Comparison of ENCODE assay signal across 9 cellular contexts in genomic region chr19:53908106-53908932, GRCh38. TPM values are rescaled to one million over a fixed set of nuclear protein-coding genes. Genes with fewer than 3 reads are reported as not detected.
DNase-seq lines count a peak whose midpoint lies in the region; ATAC-seq, FAIRE-seq and TF ChIP-seq lines count a peak whose summit lies in the region.
"Had no signal": no experiment of that assay in that cellular context is flagged by ENCODE, and none has a peak within 500 bp of the region (broad histone marks: within the 10 kb centered on the region; RNA-seq: fewer than 3 reads in every experiment).

No MANE protein-coding gene starts in this region.

- H3K27ac Mint-ChIP-seq in CD4-positive, alpha-beta memory T cell: peak overlapping the region in 3 of 7 donors; percentile 29 to 84 (median 48)

- no peaks in the 10 kb centered on the region for H4K20me1 ChIP-seq in endothelial cell of umbilical vein (replicated peaks; ENCODE audit: control insufficient read depth, extremely low read depth, insufficient read depth, low read length)
- H4K20me1 ChIP-seq in neural cell (ENCODE audit: insufficient read depth): no peaks in the 10 kb centered on the region

- no peaks in the 10 kb centered on the region for H3K36me3 ChIP-seq in CD4-positive, alpha-beta memory T cell (ENCODE audit: insufficient read depth, low read length)
- H3K36me3 ChIP-seq in endothelial cell of umbilical vein (ENCODE audit: control insufficient read depth in 2 of 2, extremely low read depth in 1 of 2, insufficient read depth in 2 of 2, low read length in 2 of 2) (no peaks in the 10 kb centered on the region), neural cell (ENCODE audit: insufficient read depth, low read length) (no peaks in the 10 kb centered on the region), aorta (ENCODE audit: control insufficient read depth in 1 of 2, insufficient read depth in 2 of 2, low read length in 1 of 2) (no peaks in the 10 kb centered on the region)

- H3K79me2 ChIP-seq in endothelial cell of umbilical vein (ENCODE audit: control insufficient read depth, insufficient read depth, low read length) (no peaks in the 10 kb centered on the region), neural cell (replicated peaks; ENCODE audit: insufficient read depth, low read length) (peaks cover 24% of the 10 kb centered on the region)

- H3K4me3 Mint-ChIP-seq in CD4-positive, alpha-beta memory T cell: peak overlapping the region in 7 of 8 donors; percentile 31 to 76 (median 62)

- H3K4me1 ChIP-seq in CD4-positive, alpha-beta memory T cell (ENCODE audit: insufficient read depth, low read length): peaks cover 16% of the 10 kb centered on the region
- H3K4me1 ChIP-seq in endothelial cell of umbilical vein (ENCODE audit: control insufficient read depth, extremely low read depth, insufficient read depth, low read length): peaks cover 6% of the 10 kb centered on the region
- H3K4me1 ChIP-seq in aorta (ENCODE audit: control insufficient read depth in 1 of 2, insufficient read depth in 2 of 2, low read length in 2 of 2): no peaks in the 10 kb centered on the region

- H3K9ac ChIP-seq in endothelial cell of umbilical vein (replicated peaks; ENCODE audit: extremely low read depth, insufficient read depth, low read length): no peak overlapping the region
- H3K9ac ChIP-seq in neural cell (ENCODE audit: low read length): peak overlapping the region; percentile 93

- POLR2A ChIA-PET in CD4-positive, alpha-beta memory T cell (lab: Charles Lee; ENCODE audit: partially characterized antibody): no interaction called here
- POLR2A ChIA-PET in endothelial cell of umbilical vein (lab: Charles Lee): no interaction called here

- peaks cover 0 to 8% (median 2%) of the 10 kb centered on the region in 8 donors for H3K9me3 Mint-ChIP-seq in CD4-positive, alpha-beta memory T cell

- H2AFZ ChIP-seq in endothelial cell of umbilical vein (ENCODE audit: low read depth, low read length) (peak overlapping the region; percentile 53), neural cell (ENCODE audit: low read depth, low read length) (peak overlapping the region; percentile 60)

- H3K27me3 ChIP-seq in CD4-positive, alpha-beta memory T cell (ENCODE audit: insufficient read depth, low read length): peaks cover 42% of the 10 kb centered on the region
- H3K27me3 ChIP-seq in endothelial cell of umbilical vein (ENCODE audit: control insufficient read depth in 2 of 2, insufficient read depth in 2 of 2, low read length in 2 of 2) (peaks cover 31 to 35% of the 10 kb centered on the region in 2 experiments), neural cell (ENCODE audit: insufficient read depth, low read depth, low read length) (no peaks in the 10 kb centered on the region), aorta (ENCODE audit: control insufficient read depth in 1 of 2, insufficient read depth in 2 of 2, low read length in 1 of 2) (no peaks in the 10 kb centered on the region)

- TF ChIP-seq CTCF in endothelial cell of umbilical vein (IDR thresholded peaks at IDR 0.05; ENCODE audit: extremely low read depth in 1 of 2, insufficient read depth in 1 of 2, low read depth in 1 of 2, low read length in 2 of 2): no peak
- TF ChIP-seq CTCF in neural cell (IDR thresholded peaks at IDR 0.05; ENCODE audit: poor library complexity, severe bottlenecking): no peak

- peak in 3 of 5 donors; percentile 21 to 38 (median 26) for DNase-seq in CD4-positive, alpha-beta memory T cell
- peak; percentile 61 for DNase-seq in M059J (ENCODE audit: low read depth)
- DNase-seq in activated CD8-positive, alpha-beta memory T cell treated with anti-CD3 and anti-CD28 coated beads, Interleukin-2, amount 50 U/mL, for 4 hours: peak; percentile 30
- peak; percentile 31 for DNase-seq in endothelial cell of umbilical vein (ENCODE audit: low read depth, low spot score)
- no peak for DNase-seq in aorta
- DNase-seq in NCI-H1694 treated with DMSO at 0.1 percent for 48 hours (lab: John Stamatoyannopoulos, UW): no peak

- H3K9me1 ChIP-seq in endothelial cell of umbilical vein (replicated peaks; ENCODE audit: control insufficient read depth, extremely low read depth, insufficient read depth, low read length): no peaks in the 10 kb centered on the region

- intact Hi-C loops in CD4-positive, alpha-beta memory T cell (cut with micrococcal nuclease): loop anchor here (10.0 kb wide), 1 partner anchor 116 kb away; no protein-coding TSS in a partner anchor
- intact Hi-C loops in endothelial cell of umbilical vein (cut with micrococcal nuclease) (loop anchor here (1.0 to 5.0 kb wide), 5 partner anchors 66 to 189 kb away; no protein-coding TSS in a partner anchor), aorta (cut with DNase I) (no loop called here)

- no peaks in the 10 kb centered on the region for H3F3A ChIP-seq in neural cell (ENCODE audit: insufficient read depth, low read length, poor library complexity, severe bottlenecking)

- no peaks in the 10 kb centered on the region for H3K9me3 ChIP-seq in CD4-positive, alpha-beta memory T cell (ENCODE audit: control insufficient read depth in 1 of 2, low read length in 2 of 2)
- no peaks in the 10 kb centered on the region for H3K9me3 ChIP-seq in endothelial cell of umbilical vein (replicated peaks; ENCODE audit: control insufficient read depth, insufficient read depth, low read length)
- H3K9me3 ChIP-seq in neural cell (ENCODE audit: low read length): no peaks in the 10 kb centered on the region
- no peaks in the 10 kb centered on the region for H3K9me3 ChIP-seq in aorta (ENCODE audit: control insufficient read depth, low read length)

- BruUV-seq in endothelial cell of umbilical vein (replicated peaks; lab: Mats Ljungman, UMichigan): no TSS peak

- peaks cover 0 to 3% of the 10 kb centered on the region in 2 donors for H3K36me3 Mint-ChIP-seq in CD4-positive, alpha-beta memory T cell

- H3K27ac ChIP-seq in CD4-positive, alpha-beta memory T cell (ENCODE audit: low read depth, low read length): no peak overlapping the region
- H3K27ac ChIP-seq in endothelial cell of umbilical vein (ENCODE audit: insufficient read depth, low read depth, low read length): no peak overlapping the region
- H3K27ac ChIP-seq in neural cell (ENCODE audit: low read length): peak overlapping the region; percentile 93
- no peak overlapping the region for H3K27ac ChIP-seq in aorta (ENCODE audit: low read depth in 1 of 2, low read length in 2 of 2)

- TF ChIP-seq POLR2A in endothelial cell of umbilical vein (IDR thresholded peaks at IDR 0.05; ENCODE audit: low read depth, low read length): no peak

- peak overlapping the region; percentile 34 for H3K4me2 ChIP-seq in endothelial cell of umbilical vein (ENCODE audit: insufficient read depth, low read length)
- peak overlapping the region; percentile 99 for H3K4me2 ChIP-seq in neural cell (ENCODE audit: low read length)

- H3K4me1 Mint-ChIP-seq in CD4-positive, alpha-beta memory T cell: peaks cover 17 to 39% (median 25%) of the 10 kb centered on the region in 4 donors

- peaks cover 45 to 64% of the 10 kb centered on the region in 2 donors for H3K27me3 Mint-ChIP-seq in CD4-positive, alpha-beta memory T cell

- 2% methylated on average over 40 to 51 of the region's 51 CpGs for WGBS in aorta, 2 donors

- no peak overlapping the region for H3K4me3 ChIP-seq in CD4-positive, alpha-beta memory T cell (ENCODE audit: low read length in 2 of 2)
- H3K4me3 ChIP-seq in endothelial cell of umbilical vein (replicated peaks in 1 of 3; ENCODE audit: insufficient read depth in 1 of 3, low read depth in 1 of 3, low read length in 3 of 3): peak overlapping the region in 1 of 3 experiments; percentile 12
- H3K4me3 ChIP-seq in neural cell (ENCODE audit: low read length): peak overlapping the region; percentile 99
- no peak overlapping the region for H3K4me3 ChIP-seq in aorta (ENCODE audit: low read length in 2 of 2)

- peak; percentile 80 for FAIRE-seq in endothelial cell of umbilical vein (lab: Jason Lieb, UNC)

- CTCF ChIA-PET in CD4-positive, alpha-beta memory T cell (lab: Charles Lee; ENCODE audit: partially characterized antibody): no interaction called here
- CTCF ChIA-PET in endothelial cell of umbilical vein (lab: Charles Lee): interaction anchor here (1.3 to 2.8 kb wide), 4 partner anchors 10 to 122 kb away, joined by 3 to 31 read pairs (median 11); no protein-coding TSS in a partner anchor

- no peaks in the 10 kb centered on the region for H3K9me2 ChIP-seq in neural cell (ENCODE audit: insufficient read depth, low read length)

- no peak for TF ChIP-seq EP300 in neural cell (conservative IDR thresholded peaks at IDR 0.05; ENCODE audit: poor library complexity, severe bottlenecking)

- TF ChIP-seq RAD21 in neural cell (conservative IDR thresholded peaks at IDR 0.05): no peak

- dilution Hi-C loops in endothelial cell of umbilical vein (cut with MboI; ENCODE audit: extremely low pct_ligation_motif_present, low sequenced_read_pairs): no loop called here

- ATAC-seq in aorta (ENCODE audit: low FRiP score): peak; percentile 73
- no peak for ATAC-seq in GM21447 (IDR thresholded peaks at IDR 0.05; ENCODE audit: unreplicated experiment)

RNA-seq across cellular contexts. Expression of gene CACNG7, which starts 0.8 kb away (rescaled TPM):
- not detected for total RNA-seq in CD4-positive, alpha-beta memory T cell
- not detected for polyA plus RNA-seq in CD4-positive, alpha-beta memory T cell
- not detected in 2 replicates for total RNA-seq in M059J (2014; rRNA removed; shearing (Covaris generic))
- 0.78 and 1.3 TPM in 2 replicates for total RNA-seq in endothelial cell of umbilical vein
- 0.92 and 1.1 TPM in 2 replicates for polyA plus RNA-seq in endothelial cell of umbilical vein
- polyA plus RNA-seq in endothelial cell of umbilical vein (2011; cell fraction: cytosol; rRNA removed): 0.83 and 0.99 TPM in 2 replicates
- 0.68 and 0.74 TPM in 2 replicates for polyA plus RNA-seq in endothelial cell of umbilical vein (2011; cell fraction: nucleus; rRNA removed)
- 0.64 and 1.2 TPM in 2 replicates for polyA plus RNA-seq in endothelial cell of umbilical vein (2012)
- polyA minus RNA-seq in endothelial cell of umbilical vein: 0.34 TPM in 1 of 2 replicates, not detected in the other
- polyA minus RNA-seq in endothelial cell of umbilical vein (2011; cell fraction: cytosol; rRNA and poly(A)+ RNA removed): not detected
- polyA minus RNA-seq in endothelial cell of umbilical vein (2011; cell fraction: nucleus; rRNA and poly(A)+ RNA removed): 0.34 TPM in 1 of 2 replicates, not detected in the other
- polyA plus RNA-seq in neural cell: 27.8 and 37.0 TPM in 2 replicates
- polyA minus RNA-seq in neural cell: 25.4 and 29.2 TPM in 2 replicates
- total RNA-seq in aorta: not detected
- polyA plus RNA-seq in aorta: not detected
- total RNA-seq: epithelial cell of proximal tubule had no signal

RNA-seq across cellular contexts. Expression of gene PRKCG, which starts 26.3 kb away (rescaled TPM):
- not detected for total RNA-seq in CD4-positive, alpha-beta memory T cell
- under 1 TPM in 1 of 2 donors, not detected in 1; 0.06 TPM for polyA plus RNA-seq in CD4-positive, alpha-beta memory T cell
- total RNA-seq in M059J (2014; rRNA removed; shearing (Covaris generic)): not detected in 2 replicates
- not detected in 2 replicates for total RNA-seq in endothelial cell of umbilical vein
- polyA plus RNA-seq in endothelial cell of umbilical vein: 0.07 and 0.08 TPM in 2 replicates
- polyA plus RNA-seq in endothelial cell of umbilical vein (2011; cell fraction: cytosol; rRNA removed): 0.03 TPM in 1 of 2 replicates, not detected in the other
- polyA plus RNA-seq in endothelial cell of umbilical vein (2011; cell fraction: nucleus; rRNA removed): 0.08 and 0.17 TPM in 2 replicates
- polyA plus RNA-seq in endothelial cell of umbilical vein (2012): 0.05 and 0.25 TPM in 2 replicates
- polyA minus RNA-seq in endothelial cell of umbilical vein: not detected in 2 replicates
- not detected for polyA minus RNA-seq in endothelial cell of umbilical vein (2011; cell fraction: cytosol; rRNA and poly(A)+ RNA removed)
- polyA minus RNA-seq in endothelial cell of umbilical vein (2011; cell fraction: nucleus; rRNA and poly(A)+ RNA removed): not detected in 2 replicates
- polyA plus RNA-seq in neural cell: 0.99 and 2.2 TPM in 2 replicates
- polyA minus RNA-seq in neural cell: 3.0 and 5.4 TPM in 2 replicates
- total RNA-seq in aorta: 1 to 10 TPM in 1 of 2 donors, not detected in 1; 1.2 TPM
- polyA plus RNA-seq in aorta: not detected

RNA-seq across cellular contexts. Expression of gene MYADM, which starts 40.6 kb away (rescaled TPM):
- 10 to 100 TPM; 42.1 to 45.8 TPM for total RNA-seq in CD4-positive, alpha-beta memory T cell
- polyA plus RNA-seq in CD4-positive, alpha-beta memory T cell: 10 to 100 TPM; 38.5 to 67.9 TPM
- 26.6 and 41.1 TPM in 2 replicates for total RNA-seq in M059J (2014; rRNA removed; shearing (Covaris generic))
- 128 and 133 TPM in 2 replicates for total RNA-seq in endothelial cell of umbilical vein
- 100 and 122 TPM in 2 replicates for polyA plus RNA-seq in endothelial cell of umbilical vein
- polyA plus RNA-seq in endothelial cell of umbilical vein (2011; cell fraction: cytosol; rRNA removed): 35.1 and 49.3 TPM in 2 replicates
- polyA plus RNA-seq in endothelial cell of umbilical vein (2011; cell fraction: nucleus; rRNA removed): 26.7 and 54.2 TPM in 2 replicates
- polyA plus RNA-seq in endothelial cell of umbilical vein (2012): 66.5 and 108 TPM in 2 replicates
- polyA minus RNA-seq in endothelial cell of umbilical vein: 40.0 and 44.3 TPM in 2 replicates
- polyA minus RNA-seq in endothelial cell of umbilical vein (2011; cell fraction: cytosol; rRNA and poly(A)+ RNA removed): 8.2 TPM
- polyA minus RNA-seq in endothelial cell of umbilical vein (2011; cell fraction: nucleus; rRNA and poly(A)+ RNA removed): 22.8 and 50.6 TPM in 2 replicates
- 2.5 and 4.5 TPM in 2 replicates for polyA plus RNA-seq in neural cell
- polyA minus RNA-seq in neural cell: 5.1 and 6.5 TPM in 2 replicates
- 100 to 1,000 TPM; 234 to 377 TPM for total RNA-seq in aorta
- polyA plus RNA-seq in aorta: 100 to 1,000 TPM in 1 of 2 donors, 10 to 100 TPM in 1; 59.2 to 134 TPM

RNA-seq across cellular contexts. Expression of gene CACNG8, which starts 54.4 kb away (rescaled TPM):
- total RNA-seq in CD4-positive, alpha-beta memory T cell: not detected
- polyA plus RNA-seq in CD4-positive, alpha-beta memory T cell: not detected
- 0.15 TPM in 1 of 2 replicates, not detected in the other for total RNA-seq in M059J (2014; rRNA removed; shearing (Covaris generic))
- total RNA-seq in endothelial cell of umbilical vein: 1.7 and 3.0 TPM in 2 replicates
- polyA plus RNA-seq in endothelial cell of umbilical vein: 0.11 and 0.18 TPM in 2 replicates
- polyA plus RNA-seq in endothelial cell of umbilical vein (2011; cell fraction: cytosol; rRNA removed): 0.15 and 0.21 TPM in 2 replicates
- polyA plus RNA-seq in endothelial cell of umbilical vein (2011; cell fraction: nucleus; rRNA removed): 1.6 and 1.9 TPM in 2 replicates
- 7.0 and 9.1 TPM in 2 replicates for polyA plus RNA-seq in endothelial cell of umbilical vein (2012)
- polyA minus RNA-seq in endothelial cell of umbilical vein: 0.44 and 0.49 TPM in 2 replicates
- not detected for polyA minus RNA-seq in endothelial cell of umbilical vein (2011; cell fraction: cytosol; rRNA and poly(A)+ RNA removed)
- polyA minus RNA-seq in endothelial cell of umbilical vein (2011; cell fraction: nucleus; rRNA and poly(A)+ RNA removed): 0.63 and 0.96 TPM in 2 replicates
- 3.3 and 6.0 TPM in 2 replicates for polyA plus RNA-seq in neural cell
- polyA minus RNA-seq in neural cell: 8.5 and 9.4 TPM in 2 replicates
- total RNA-seq in aorta: under 1 TPM; 0.23 to 0.33 TPM
- polyA plus RNA-seq in aorta: under 1 TPM; under 0.01 to 0.05 TPM
- total RNA-seq: epithelial cell of proximal tubule had no signal

Comparison
In these comparisons a context has a peak if more than half of its experiments do, and no peak if none do; other contexts are left out.
1. DNase-seq: peak in CD4-positive, alpha-beta memory T cell (3 of 5), M059J (single experiment), activated CD8-positive, alpha-beta memory T cell treated with anti-CD3 and anti-CD28 coated beads, Interleukin-2, amount 50 U/mL, for 4 hours (single experiment) and endothelial cell of umbilical vein (single experiment); none in aorta (0 of 2) and NCI-H1694 treated with DMSO at 0.1 percent for 48 hours (single experiment).
2. intact Hi-C loops: an anchor here in CD4-positive, alpha-beta memory T cell (10.0 kb wide) and endothelial cell of umbilical vein (1.0 to 5.0 kb wide); none called in aorta.